9 cellular contexts compared by ENCODE assay signal in genomic region chr5:138273834-138274188, GRCh38. TPM values are rescaled to one million over a fixed set of nuclear protein-coding genes. Genes with fewer than 3 reads are reported as not detected.
DNase-seq lines count a peak whose midpoint lies in the region; TF ChIP-seq lines count a peak whose summit lies in the region.
"Had no signal": no experiment of that assay in that cellular context is flagged by ENCODE, and none has a peak within 500 bp of the region (broad histone marks: within the 10 kb centered on the region; RNA-seq: fewer than 3 reads in every experiment).

No MANE protein-coding gene starts in this region.

- H3K4me3 Mint-ChIP-seq in IgD-negative memory B cell (peak overlapping the region in 3 of 4 donors; percentile 4 to 73 (median 46)), CD14-positive monocyte (peak overlapping the region in 1 of 2 donors; percentile 5)

- H3K9me3 ChIP-seq in duodenal mucosa (ENCODE audit: control insufficient read depth in 1 of 2, low read length in 2 of 2) (no peaks in the 10 kb centered on the region), neuron (ENCODE audit: low read length) (no peaks in the 10 kb centered on the region)

- no peaks in the 10 kb centered on the region for H3K9me3 Mint-ChIP-seq in IgD-negative memory B cell
- peaks cover 0 to 7% (median 0%) of the 10 kb centered on the region in 7 donors for H3K9me3 Mint-ChIP-seq in CD14-positive monocyte

- POLR2A ChIA-PET in BJ (lab: Charles Lee) = no interaction called here

- H3K36me3 ChIP-seq in BJ (ENCODE audit: control insufficient read depth, insufficient read depth, low read length) (no peaks in the 10 kb centered on the region), duodenal mucosa (ENCODE audit: control insufficient read depth in 1 of 2, insufficient read depth in 2 of 2, low read length in 2 of 2) (no peaks in the 10 kb centered on the region), neuron (ENCODE audit: insufficient read depth, low read length) (no peaks in the 10 kb centered on the region)

- peak overlapping the region; percentile 37 for H3K4me3 ChIP-seq in BJ (ENCODE audit: low read depth, low read length)
- peak overlapping the region; percentile 17 to 43 for H3K4me3 ChIP-seq in duodenal mucosa (ENCODE audit: low read depth in 1 of 2, low read length in 2 of 2)
- H3K4me3 ChIP-seq in neuron (ENCODE audit: low read length) = peak overlapping the region; percentile 37

- no peak for TF ChIP-seq CTCF in BJ (IDR thresholded peaks at IDR 0.05; ENCODE audit: insufficient read depth, low read depth, low read length)
- TF ChIP-seq CTCF in CD14-positive monocyte (IDR thresholded peaks at IDR 0.05) = no peak

- H3K36me3 Mint-ChIP-seq in IgD-negative memory B cell (no peaks in the 10 kb centered on the region), CD14-positive monocyte (no peaks in the 10 kb centered on the region)

- H3K27me3 Mint-ChIP-seq in IgD-negative memory B cell = peaks cover 17% of the 10 kb centered on the region
- H3K27me3 Mint-ChIP-seq in CD14-positive monocyte (ENCODE audit: low read depth in 3 of 3) = peaks cover 29 to 41% (median 33%) of the 10 kb centered on the region in 3 donors

- peak overlapping the region; percentile 56 for H2AFZ ChIP-seq in neuron (ENCODE audit: low read depth, low read length)

- DNase-seq in BJ (ENCODE audit: low read depth) = no peak
- no peak for DNase-seq in stimulated activated CD8-positive, alpha-beta memory T cell treated with anti-CD3 and anti-CD28 coated beads, Interleukin-4, amount 100 ng/mL, for 48 hours
- DNase-seq in DMS53 treated with DMSO at 0.1 percent for 48 hours (lab: John Stamatoyannopoulos, UW; ENCODE audit: unreplicated experiment) = no peak
- no peak for DNase-seq in NCI-H2107 treated with DMSO at 0.1 percent for 48 hours (lab: John Stamatoyannopoulos, UW; ENCODE audit: unreplicated experiment)
- no peak for DNase-seq in CD14-positive monocyte (ENCODE audit: low spot score)
- DNase-seq: NCI-H2081 had no signal

- peaks cover 9 to 10% of the 10 kb centered on the region in 2 donors for H3K4me1 ChIP-seq in duodenal mucosa (ENCODE audit: control insufficient read depth in 1 of 2, insufficient read depth in 2 of 2, low read length in 2 of 2)
- H3K4me1 ChIP-seq in neuron (ENCODE audit: insufficient read depth, low read length) = peaks cover 5% of the 10 kb centered on the region

- intact Hi-C loops in CD14-positive monocyte (cut with micrococcal nuclease) = no loop called here

- no peak overlapping the region for H3K27ac Mint-ChIP-seq in IgD-negative memory B cell
- peak overlapping the region in 1 of 7 donors; percentile 2 for H3K27ac Mint-ChIP-seq in CD14-positive monocyte

- H3K27me3 ChIP-seq in BJ (ENCODE audit: control insufficient read depth, insufficient read depth, low read length) = peaks cover 4% of the 10 kb centered on the region
- H3K27me3 ChIP-seq in duodenal mucosa (ENCODE audit: control insufficient read depth in 1 of 2, insufficient read depth in 2 of 2, low read length in 2 of 2) = peaks cover 4 to 9% of the 10 kb centered on the region in 2 donors
- H3K27me3 ChIP-seq in neuron (ENCODE audit: insufficient read depth, low read length) = peaks cover 33% of the 10 kb centered on the region

- no peak overlapping the region for H3K9ac ChIP-seq in duodenal mucosa (ENCODE audit: low read depth in 1 of 2, low read length in 2 of 2)

- no peak overlapping the region for H3K27ac ChIP-seq in duodenal mucosa (ENCODE audit: low read depth, low read length)

- H3K4me1 Mint-ChIP-seq in IgD-negative memory B cell (peaks cover 0 to 6% (median 5%) of the 10 kb centered on the region in 3 donors), CD14-positive monocyte (peaks cover 6% of the 10 kb centered on the region)

- CTCF ChIA-PET in BJ (lab: Yijun Ruan, JAX) = no interaction called here

RNA-seq across cellular contexts. Expression of gene GFRA3, which starts 0.6 kb away (rescaled TPM):
- polyA plus RNA-seq in BJ (2011; rRNA removed) (not detected in 2 replicates), IgD-negative memory B cell (not detected), CD14-positive monocyte (not detected)
- polyA minus RNA-seq in BJ (2011; rRNA and poly(A)+ RNA removed) = not detected in 2 replicates

RNA-seq across cellular contexts. Expression of gene CDC25C, which starts 57.8 kb away (rescaled TPM):
- polyA plus RNA-seq in BJ (2011; rRNA removed) (7.8 and 8.7 TPM in 2 replicates), IgD-negative memory B cell (not detected), CD14-positive monocyte (not detected)
- 3.0 and 4.2 TPM in 2 replicates for polyA minus RNA-seq in BJ (2011; rRNA and poly(A)+ RNA removed)
